2 cellular contexts compared by ENCODE assay signal in genomic region chr1:203037509-203038190, GRCh38.
TF ChIP-seq lines count a peak whose summit lies in the region.

No MANE protein-coding gene starts in this region.

TF ChIP-seq in A549, 52 proteins besides CTCF, POLR2A, EP300 and RAD21:
- TF ChIP-seq MAFK (IDR thresholded peaks at IDR 0.05; ENCODE audit: partially characterized antibody) (peak; percentile 45), RNF2 (IDR thresholded peaks at IDR 0.05; ENCODE audit: borderline replicate concordance, low read depth) (no peak)

TF ChIP-seq in H1, 55 proteins besides CTCF, POLR2A, EP300 and RAD21:
- TF ChIP-seq JUN (IDR thresholded peaks at IDR 0.05; ENCODE audit: low read depth, low read length) (no peak), SP4 (IDR thresholded peaks at IDR 0.05; ENCODE audit: low read length) (no peak), POU5F1 (IDR thresholded peaks at IDR 0.05; ENCODE audit: low read depth, low read length) (no peak), KDM5A (IDR thresholded peaks at IDR 0.05; ENCODE audit: low read length) (no peak), ATF3 (IDR thresholded peaks at IDR 0.05; ENCODE audit: insufficient read depth, low read depth, low read length) (no peak), ATF2 (IDR thresholded peaks at IDR 0.05; ENCODE audit: low read length) (no peak), CREB1 (IDR thresholded peaks at IDR 0.05) (no peak), POLR2AphosphoS5 (IDR thresholded peaks at IDR 0.05; ENCODE audit: low read depth, low read length) (no peak), CBX8 (IDR thresholded peaks at IDR 0.05; ENCODE audit: borderline replicate concordance, low read depth, low read length) (no peak), YY1 (IDR thresholded peaks at IDR 0.05; ENCODE audit: low read depth, low read length) (no peak), CEBPB (IDR thresholded peaks at IDR 0.05; ENCODE audit: low read depth, low read length) (no peak)
